ENCODE assay signal across 9 cellular contexts in the genomic region with DNA sequence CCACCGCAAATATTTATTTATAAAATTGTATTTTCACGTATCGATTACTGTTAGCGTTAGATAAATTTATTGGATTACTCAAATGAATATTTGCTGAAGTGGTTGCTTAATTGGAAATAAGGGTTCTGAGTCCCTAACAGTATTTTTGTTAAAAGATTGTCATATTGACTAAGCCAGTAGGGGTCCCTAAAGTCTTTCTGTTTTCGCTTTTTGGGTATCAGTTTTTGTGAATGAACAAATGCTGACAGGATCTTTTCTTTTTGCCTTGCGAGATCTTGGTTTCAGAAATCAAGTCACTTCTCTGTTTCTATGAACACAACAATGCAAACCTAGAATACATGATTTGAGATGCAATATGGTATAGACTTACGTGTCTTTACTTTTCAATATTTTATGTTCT. TPM values are rescaled to one million over a fixed set of nuclear protein-coding genes. Genes with fewer than 3 reads are reported as not detected.
DNase-seq lines count a peak whose midpoint lies in the region; ATAC-seq, FAIRE-seq and TF ChIP-seq lines count a peak whose summit lies in the region.
"Had no signal": no experiment of that assay in that cellular context is flagged by ENCODE, and none has a peak within 500 bp of the region (broad histone marks: within the 10 kb centered on the region; RNA-seq: fewer than 3 reads in every experiment).

No MANE protein-coding gene starts in this region.

- H4K20me1 ChIP-seq in Karpas-422 (ENCODE audit: insufficient read depth, low read depth, low read length) = no peaks in the 10 kb centered on the region

- H3K4me3 ChIP-seq in GM06990 (replicated peaks; ENCODE audit: low read depth, low read length) (no peak overlapping the region), Karpas-422 (ENCODE audit: low read length) (no peak overlapping the region), brain microvascular endothelial cell (ENCODE audit: low read depth, low read length) (no peak overlapping the region)

- H3K36me3 ChIP-seq in GM06990 (ENCODE audit: control insufficient read depth, insufficient read depth, low read length) = peaks cover 7% of the 10 kb centered on the region
- peaks cover 37% of the 10 kb centered on the region for H3K36me3 ChIP-seq in Karpas-422 (ENCODE audit: insufficient read depth, low read length)
- H3K36me3 ChIP-seq in brain microvascular endothelial cell (replicated peaks) = peaks cover 2% of the 10 kb centered on the region

- H3K27me3 ChIP-seq in GM06990 (replicated peaks; ENCODE audit: control insufficient read depth, insufficient read depth, low read length) (no peaks in the 10 kb centered on the region), Karpas-422 (ENCODE audit: low read length) (no peaks in the 10 kb centered on the region), brain microvascular endothelial cell (replicated peaks) (no peaks in the 10 kb centered on the region)

- no peak for FAIRE-seq in RCC 7860 (lab: Jason Lieb, UNC)

- no peak overlapping the region for H3K4me3 Mint-ChIP-seq in mesothelial cell of epicardium
- H3K4me3 Mint-ChIP-seq: central memory CD8-positive, alpha-beta T cell had no signal

- no peak overlapping the region for H3K4me2 ChIP-seq in Karpas-422 (ENCODE audit: low read depth, low read length, poor library complexity, severe bottlenecking)

- TF ChIP-seq CTCF in GM06990 (IDR thresholded peaks at IDR 0.05; ENCODE audit: insufficient read depth, low read length, poor library complexity, severe bottlenecking) (peak; percentile 31), brain microvascular endothelial cell (IDR thresholded peaks at IDR 0.05; ENCODE audit: low read depth, low read length, missing control alignments) (peak; percentile 12), mesothelial cell of epicardium (IDR thresholded peaks at IDR 0.05; ENCODE audit: unreplicated experiment) (peak; percentile 42)

- no peaks in the 10 kb centered on the region for H3K4me1 Mint-ChIP-seq in mesothelial cell of epicardium
- H3K4me1 Mint-ChIP-seq: central memory CD8-positive, alpha-beta T cell had no signal

- H3K4me1 ChIP-seq in Karpas-422 (ENCODE audit: low read length) = no peaks in the 10 kb centered on the region

- no peak for ATAC-seq in HG03432 (IDR thresholded peaks at IDR 0.05; ENCODE audit: unreplicated experiment)

- H3K36me3 Mint-ChIP-seq in mesothelial cell of epicardium = peaks cover 3% of the 10 kb centered on the region

- no peaks in the 10 kb centered on the region for H3K27me3 Mint-ChIP-seq in mesothelial cell of epicardium (ENCODE audit: low read depth)
- H3K27me3 Mint-ChIP-seq: central memory CD8-positive, alpha-beta T cell had no signal

- H3K9me2 ChIP-seq in Karpas-422 (replicated peaks; ENCODE audit: insufficient read depth, low read length) = no peaks in the 10 kb centered on the region

- no peak overlapping the region for H3K9ac ChIP-seq in Karpas-422 (ENCODE audit: low read length)

- H3K27ac Mint-ChIP-seq in mesothelial cell of epicardium = no peak overlapping the region

- no peak overlapping the region for H2AFZ ChIP-seq in Karpas-422 (ENCODE audit: low read length)

- no peaks in the 10 kb centered on the region for H3K9me3 ChIP-seq in Karpas-422 (ENCODE audit: low read length)

- in situ Hi-C loops in brain microvascular endothelial cell (cut with HindIII; ENCODE audit: low pct_ligation_motif_present, low sequenced_read_pairs) = no loop called here

- DNase-seq in GM06990 (ENCODE audit: extremely low read depth, insufficient read length) = no peak
- peak; percentile 68 for DNase-seq in Karpas-422
- DNase-seq in brain microvascular endothelial cell = no peak
- no peak for DNase-seq in mesothelial cell of epicardium (ENCODE audit: low spot score in 2 of 2, unreplicated experiment in 2 of 2)
- DNase-seq in NCI-H1092 treated with DMSO at 0.1 percent for 48 hours (lab: John Stamatoyannopoulos, UW) = no peak
- no peak for DNase-seq in RCC 7860 (ENCODE audit: low spot score)
- no peak for DNase-seq in effector CD8-positive, alpha-beta T cell (lab: John Stamatoyannopoulos, UW)

- H3K9me3 Mint-ChIP-seq in mesothelial cell of epicardium = no peaks in the 10 kb centered on the region
- H3K9me3 Mint-ChIP-seq: central memory CD8-positive, alpha-beta T cell had no signal

- H3K27ac ChIP-seq in Karpas-422 (ENCODE audit: low read length) = no peak overlapping the region
- no peak overlapping the region for H3K27ac ChIP-seq in brain microvascular endothelial cell

- H3K79me2 ChIP-seq in Karpas-422 (ENCODE audit: low read length) = peaks cover 20% of the 10 kb centered on the region

RNA-seq across cellular contexts. Expression of gene RAD51, which starts 7.1 kb away (rescaled TPM):
- total RNA-seq in Karpas-422 (2014; rRNA removed; shearing (Covaris generic); ENCODE audit: low replicate concordance) = 8.6 and 11.4 TPM in 2 replicates
- 8.2 to 9.3 TPM (median 8.3 TPM) in 3 replicates for total RNA-seq in mesothelial cell of epicardium

RNA-seq across cellular contexts. Expression of gene RMDN3, which starts 53.0 kb away (rescaled TPM):
- total RNA-seq in Karpas-422 (2014; rRNA removed; shearing (Covaris generic); ENCODE audit: low replicate concordance) = 7.8 and 15.8 TPM in 2 replicates
- total RNA-seq in mesothelial cell of epicardium = 25.1 to 29.3 TPM (median 26.9 TPM) in 3 replicates
